Comparison of ENCODE assay signal across 10 cellular contexts in the genomic region with DNA sequence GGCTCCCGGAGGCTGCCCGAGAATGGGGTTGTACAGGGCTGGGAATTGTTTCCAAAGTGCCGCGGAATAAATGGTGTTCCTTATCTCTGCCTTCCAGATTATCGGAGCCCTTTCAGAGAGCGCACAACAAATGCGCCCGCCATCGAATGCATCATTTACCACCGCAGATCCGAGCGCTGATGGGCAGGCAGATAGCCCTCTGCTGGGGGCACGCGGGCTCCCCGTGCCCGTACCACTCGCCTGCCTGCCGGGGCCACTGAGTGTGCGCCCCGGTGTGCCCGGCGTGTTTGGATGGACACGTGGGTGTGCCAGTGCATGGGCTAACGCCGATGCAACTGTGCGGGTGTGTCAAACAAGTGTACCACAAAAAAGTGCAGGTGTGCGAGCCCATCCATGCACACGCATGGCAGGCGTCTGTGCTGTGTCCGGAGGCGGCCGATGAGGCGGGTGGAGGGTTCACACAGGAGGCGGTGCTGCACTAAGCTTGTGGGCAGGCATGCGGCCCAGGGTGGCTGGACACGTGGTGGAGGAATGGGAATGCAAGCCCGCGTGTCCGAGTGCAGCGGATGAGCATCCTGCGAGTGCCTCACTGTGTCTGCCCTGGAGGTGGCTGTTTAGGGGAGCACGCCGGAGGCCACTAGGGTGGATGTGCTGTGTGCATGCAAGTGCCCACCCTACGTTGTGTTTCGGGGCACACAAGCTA. TPM values are rescaled to one million over a fixed set of nuclear protein-coding genes. Genes with fewer than 3 reads are reported as not detected.
DNase-seq lines count a peak whose midpoint lies in the region; ATAC-seq and TF ChIP-seq lines count a peak whose summit lies in the region.
"Had no signal": no experiment of that assay in that cellular context is flagged by ENCODE, and none has a peak within 500 bp of the region (broad histone marks: within the 10 kb centered on the region; RNA-seq: fewer than 3 reads in every experiment).

No MANE protein-coding gene starts in this region.

- no peaks in the 10 kb centered on the region for H3K36me3 Mint-ChIP-seq in CD4-positive, alpha-beta T cell (ENCODE audit: low read depth)
- H3K36me3 Mint-ChIP-seq in endodermal cell (ENCODE audit: low read depth) (no peaks in the 10 kb centered on the region), osteocyte (ENCODE audit: unreplicated experiment) (no peaks in the 10 kb centered on the region)

- H3K27me3 Mint-ChIP-seq in CD4-positive, alpha-beta T cell: peaks cover 78% of the 10 kb centered on the region
- H3K27me3 Mint-ChIP-seq in endodermal cell (ENCODE audit: insufficient read depth): peaks cover 90% of the 10 kb centered on the region
- H3K27me3 Mint-ChIP-seq in osteocyte (ENCODE audit: unreplicated experiment): peaks cover 34% of the 10 kb centered on the region

- no TSS peak for BruUV-seq in OCI-LY7 (replicated peaks; lab: Mats Ljungman, UMichigan)

- POLR2A ChIA-PET in CD4-positive, alpha-beta T cell (lab: Charles Lee): no interaction called here
- POLR2A ChIA-PET in OCI-LY7 (lab: Charles Lee): no interaction called here

- H3K9me3 Mint-ChIP-seq in CD4-positive, alpha-beta T cell: no peaks in the 10 kb centered on the region
- no peaks in the 10 kb centered on the region for H3K9me3 Mint-ChIP-seq in endodermal cell
- H3K9me3 Mint-ChIP-seq in osteocyte (ENCODE audit: unreplicated experiment): no peaks in the 10 kb centered on the region

- H3K9me2 ChIP-seq in OCI-LY7 (ENCODE audit: insufficient read depth, low read length): no peaks in the 10 kb centered on the region

- CTCF ChIA-PET in CD4-positive, alpha-beta T cell (lab: Charles Lee): interaction anchor here (1.4 kb wide), 1 partner anchor 70 kb away, joined by 12 read pairs; no protein-coding TSS in a partner anchor
- CTCF ChIA-PET in OCI-LY7 (lab: Charles Lee; ENCODE audit: unreplicated experiment): no interaction called here

- no peak for ATAC-seq in CD4-positive, alpha-beta T cell (ENCODE audit: poor library complexity)

- no peak overlapping the region for H3K9ac ChIP-seq in endodermal cell (ENCODE audit: extremely low read depth, low read length, poor library complexity, severe bottlenecking)

- H3K4me1 Mint-ChIP-seq in CD4-positive, alpha-beta T cell (ENCODE audit: low read depth): peaks cover 15% of the 10 kb centered on the region
- H3K4me1 Mint-ChIP-seq in endodermal cell (peaks cover 13% of the 10 kb centered on the region), osteocyte (ENCODE audit: unreplicated experiment) (peaks cover 10% of the 10 kb centered on the region)

- no peak overlapping the region for H3K4me3 ChIP-seq in OCI-LY7 (ENCODE audit: low read depth, low read length, poor library complexity, severe bottlenecking)
- H3K4me3 ChIP-seq in endodermal cell (ENCODE audit: low read length): peak overlapping the region; percentile 76

- intact Hi-C loops in CD4-positive, alpha-beta T cell (cut with DNase I, micrococcal nuclease): loop anchor here (5.0 to 10.0 kb wide), 6 partner anchors 108 to 419 kb away; no protein-coding TSS in a partner anchor
- intact Hi-C loops in OCI-LY7 (cut with micrococcal nuclease; ENCODE audit: unreplicated experiment): loop anchor here (1.0 to 5.0 kb wide), 3 partner anchors 70 to 399 kb away; no protein-coding TSS in a partner anchor

- H3K27me3 ChIP-seq in CD4-positive, alpha-beta T cell (ENCODE audit: control insufficient read depth, insufficient read depth, low read length): peaks cover 69% of the 10 kb centered on the region
- peaks cover 84% of the 10 kb centered on the region for H3K27me3 ChIP-seq in endodermal cell (ENCODE audit: control insufficient read depth, insufficient read depth, low read length, poor library complexity, severe bottlenecking)

- TF ChIP-seq CTCF in CD4-positive, alpha-beta T cell (IDR thresholded peaks at IDR 0.05): no peak
- TF ChIP-seq CTCF in OCI-LY7 (conservative IDR thresholded peaks at IDR 0.05; ENCODE audit: low read length): no peak
- TF ChIP-seq CTCF in endodermal cell (conservative IDR thresholded peaks at IDR 0.05): no peak
- TF ChIP-seq CTCF in osteocyte (IDR thresholded peaks at IDR 0.05): no peak

- no peaks in the 10 kb centered on the region for H3K36me3 ChIP-seq in OCI-LY7 (ENCODE audit: insufficient read depth, low read length)
- H3K36me3 ChIP-seq in endodermal cell (ENCODE audit: control insufficient read depth, insufficient read depth, low read length): no peaks in the 10 kb centered on the region

- DNase-seq in CD4-positive, alpha-beta T cell: no peak
- DNase-seq in OCI-LY7 (ENCODE audit: low spot score): no peak
- peak; percentile 74 for DNase-seq in endodermal cell
- DNase-seq in osteocyte (ENCODE audit: extremely low spot score, unreplicated experiment): peak; percentile 84
- no peak for DNase-seq in NCI-H2029 (lab: John Stamatoyannopoulos, UW)
- DNase-seq in T-helper 9 cell: no peak
- no peak for DNase-seq in T1000 (lab: John Stamatoyannopoulos, UW)
- no peak for DNase-seq in NOMO-1 (lab: John Stamatoyannopoulos, UW; ENCODE audit: unreplicated experiment in 2 of 2)
- DNase-seq: SIG-M5 had no signal

- H3K9me3 ChIP-seq in CD4-positive, alpha-beta T cell (ENCODE audit: control insufficient read depth, low read length): no peaks in the 10 kb centered on the region
- H3K9me3 ChIP-seq in OCI-LY7 (ENCODE audit: low read length) (no peaks in the 10 kb centered on the region), endodermal cell (ENCODE audit: control insufficient read depth, low read length) (no peaks in the 10 kb centered on the region)

- peak overlapping the region; percentile 84 for H3K4me3 Mint-ChIP-seq in CD4-positive, alpha-beta T cell
- H3K4me3 Mint-ChIP-seq in endodermal cell: peak overlapping the region; percentile 57
- H3K4me3 Mint-ChIP-seq in osteocyte (ENCODE audit: unreplicated experiment): peak overlapping the region; percentile 78

- H2AFZ ChIP-seq in OCI-LY7 (ENCODE audit: low read length): no peak overlapping the region

- no peak overlapping the region for H3K27ac ChIP-seq in CD4-positive, alpha-beta T cell (ENCODE audit: low read depth, low read length)
- no peak overlapping the region for H3K27ac ChIP-seq in OCI-LY7 (ENCODE audit: low read depth, low read length, poor library complexity, severe bottlenecking)
- no peak overlapping the region for H3K27ac ChIP-seq in endodermal cell (ENCODE audit: low read depth, low read length)

- 7 to 11% methylated on average over 36 to 45 of the region's 45 CpGs for WGBS in endodermal cell (ENCODE audit: insufficient coverage in 1 of 2, insufficient read length in 1 of 2), 2 experiments

- no peak overlapping the region for H3K27ac Mint-ChIP-seq in CD4-positive, alpha-beta T cell
- no peak overlapping the region for H3K27ac Mint-ChIP-seq in endodermal cell
- no peak overlapping the region for H3K27ac Mint-ChIP-seq in osteocyte (ENCODE audit: unreplicated experiment)

- H4K20me1 ChIP-seq in OCI-LY7 (ENCODE audit: insufficient read depth, low read length): no peaks in the 10 kb centered on the region

- no peaks in the 10 kb centered on the region for H3K79me2 ChIP-seq in OCI-LY7 (ENCODE audit: insufficient read depth, low read depth, low read length)

- H3K4me1 ChIP-seq in OCI-LY7 (ENCODE audit: insufficient read depth, low read length, poor library complexity, severe bottlenecking) (no peaks in the 10 kb centered on the region), endodermal cell (ENCODE audit: control insufficient read depth, insufficient read depth, low read length) (peaks cover 9% of the 10 kb centered on the region)

- peak overlapping the region; percentile 51; the same call in 1 of the 2 replicates for H3K4me2 ChIP-seq in OCI-LY7 (ENCODE audit: low read length)

RNA-seq across cellular contexts. Expression of a gene that starts 3.8 kb away (rescaled TPM):
- total RNA-seq in CD4-positive, alpha-beta T cell: under 1 TPM; 0.16 to 0.17 TPM
- total RNA-seq in OCI-LY7 (2014; rRNA removed; shearing (Covaris generic)): not detected in 2 replicates
- total RNA-seq in OCI-LY7 (2022) (not detected in 2 replicates), endodermal cell (1 to 10 TPM; 1.2 to 1.6 TPM), osteocyte (0.67 and 0.91 TPM in 2 replicates)
- 4.4 TPM for polyA plus RNA-seq in endodermal cell (2013, experiment 1 of 2)
- polyA plus RNA-seq in endodermal cell (2013, experiment 2 of 2): 3.9 TPM

RNA-seq across cellular contexts. Expression of a gene that starts 30.1 kb away (rescaled TPM):
- not detected for total RNA-seq in CD4-positive, alpha-beta T cell
- not detected in 2 replicates for total RNA-seq in OCI-LY7 (2014; rRNA removed; shearing (Covaris generic))
- total RNA-seq in OCI-LY7 (2022) (not detected in 2 replicates), endodermal cell (not detected), osteocyte (not detected in 2 replicates)
- not detected for polyA plus RNA-seq in endodermal cell (2013, experiment 1 of 2)
- polyA plus RNA-seq in endodermal cell (2013, experiment 2 of 2): not detected
- total RNA-seq: glomerular endothelial cell had no signal

Comparison
In these comparisons a context has a peak if more than half of its experiments do, and no peak if none do; other contexts are left out.
1. DNase-seq: peak in endodermal cell (single experiment) and osteocyte (single experiment); none in CD4-positive, alpha-beta T cell (0 of 10), OCI-LY7 (single experiment), NCI-H2029 (single experiment), T-helper 9 cell (single experiment), T1000 (single experiment) and NOMO-1 (0 of 2).
2. Peak in every context shown above with its lines, with median percentiles within 50 percentile points of each other: H3K4me3 Mint-ChIP-seq.